Comparison of ENCODE assay signal across 1 cellular context in genomic region chr16:566475-567361, GRCh38.
TF ChIP-seq lines count a peak whose summit lies in the region.

NHLRC4 (plus strand) TSS chr16:567005; CDS start chr16:568048, 1,043 bp downstream.

TF ChIP-seq in K562, 482 proteins besides CTCF, POLR2A, EP300 and RAD21 (continued from another document and continues in another):
- TF ChIP-seq CREB3L1 (IDR thresholded peaks at IDR 0.05; ENCODE audit: borderline replicate concordance, low read depth) (no peak; the same call in 1 of the 2 replicates), PML (IDR thresholded peaks at IDR 0.05; ENCODE audit: low read length) (no peak), POLR3A (IDR thresholded peaks at IDR 0.05; ENCODE audit: borderline replicate concordance, extremely low read depth, insufficient read depth, insufficient read length) (no peak), ZBTB7A (IDR thresholded peaks at IDR 0.05; ENCODE audit: borderline replicate concordance, control insufficient read depth, low read depth, low read length) (peak; percentile 73), CEBPB (tag; IDR thresholded peaks at IDR 0.05) (0 out of 2 replicates have a peak, but pooled peaks have one; percentile 12), ZNF766 (CRISPR knock-in tag; conservative IDR thresholded peaks at IDR 0.05) (peak; percentile 43), E2F5 (CRISPR knock-in tag; IDR thresholded peaks at IDR 0.05) (no peak), NCOA1 (IDR thresholded peaks at IDR 0.05; ENCODE audit: low read depth) (0 out of 2 replicates have a peak, but pooled peaks have one; percentile 25), SRSF1 (IDR thresholded peaks at IDR 0.05; ENCODE audit: low read depth, low read length) (no peak), CREB5 (CRISPR knock-in tag; IDR thresholded peaks at IDR 0.05) (no peak), JUND (IDR thresholded peaks at IDR 0.05; ENCODE audit: borderline replicate concordance, low read depth, low read length) (peak; percentile 89), JUND (tag; IDR thresholded peaks at IDR 0.05; ENCODE audit: borderline replicate concordance, low read depth, low read length) (peak; percentile 89; the same call in 2 of the 3 replicates), RBM15 (IDR thresholded peaks at IDR 0.05; ENCODE audit: insufficient read depth, low read length) (no peak), CEBPG (CRISPR knock-in tag; IDR thresholded peaks at IDR 0.05) (no peak), CEBPG (tag; conservative IDR thresholded peaks at IDR 0.05 in 1 of 2, IDR thresholded peaks at IDR 0.05 in 1 of 2) (no peak), BRF1 (IDR thresholded peaks at IDR 0.05; ENCODE audit: borderline replicate concordance, extremely low read depth, insufficient read length) (no peak), HMBOX1 (IDR thresholded peaks at IDR 0.05) (no peak), GABPB2 (CRISPR knock-in tag; conservative IDR thresholded peaks at IDR 0.05) (no peak), YBX1 (IDR thresholded peaks at IDR 0.05) (no peak), RFX7 (CRISPR knock-in tag; IDR thresholded peaks at IDR 0.05) (no peak), MYNN (IDR thresholded peaks at IDR 0.05) (no peak), MYNN (CRISPR knock-in tag; IDR thresholded peaks at IDR 0.05) (no peak), NCOA4 (IDR thresholded peaks at IDR 0.05; ENCODE audit: partially characterized antibody) (no peak), ZNF778 (CRISPR knock-in tag; IDR thresholded peaks at IDR 0.05) (no peak), FOXP1 (CRISPR knock-in tag; IDR thresholded peaks at IDR 0.05) (peak; percentile 83; the same call in 1 of the 2 replicates), WHSC1 (IDR thresholded peaks at IDR 0.05; ENCODE audit: low read length) (no peak), TCF7L2 (IDR thresholded peaks at IDR 0.05; ENCODE audit: low read depth, low read length) (no peak), TBL1XR1 (IDR thresholded peaks at IDR 0.05; ENCODE audit: low read length in 2 of 2) (no peak), CBFA2T2 (conservative IDR thresholded peaks at IDR 0.05) (peak; percentile 32), RCOR1 (IDR thresholded peaks at IDR 0.05; ENCODE audit: borderline replicate concordance in 1 of 2, low read depth in 2 of 2, low read length in 2 of 2) (peak in 1 of 2 experiments; percentile 42; a peak in 2 of 4 replicates), JUN (IDR thresholded peaks at IDR 0.05; ENCODE audit: borderline replicate concordance, low read depth, low read length) (peak; percentile 80), JUN (CRISPR knock-in tag; IDR thresholded peaks at IDR 0.05; ENCODE audit: borderline replicate concordance) (peak; percentile 66; the same call in 1 of the 2 replicates), CC2D1A (IDR thresholded peaks at IDR 0.05) (no peak), ZNF232 (CRISPR knock-in tag; IDR thresholded peaks at IDR 0.05) (no peak), GATAD2A (IDR thresholded peaks at IDR 0.05) (peak; percentile 66), BCOR (IDR thresholded peaks at IDR 0.05) (peak; percentile 52; the same call in 1 of the 2 replicates), MTF1 (CRISPR knock-in tag; IDR thresholded peaks at IDR 0.05; ENCODE audit: borderline replicate concordance) (no peak), MCM3 (IDR thresholded peaks at IDR 0.05) (no peak), AFF1 (IDR thresholded peaks at IDR 0.05; ENCODE audit: low read depth in 1 of 2, partially characterized antibody in 2 of 2) (peak in 1 of 2 experiments; percentile 21), HIVEP1 (CRISPR knock-in tag; IDR thresholded peaks at IDR 0.05) (no peak), ZNF707 (CRISPR knock-in tag; conservative IDR thresholded peaks at IDR 0.05) (no peak), TCF15 (CRISPR knock-in tag; IDR thresholded peaks at IDR 0.05) (no peak), MCM5 (IDR thresholded peaks at IDR 0.05; ENCODE audit: low read depth) (no peak), ZNF830 (CRISPR knock-in tag; IDR thresholded peaks at IDR 0.05) (no peak), TRIM24 (IDR thresholded peaks at IDR 0.05) (no peak; a peak in 1 of 4 replicates), TEAD1 (CRISPR knock-in tag; IDR thresholded peaks at IDR 0.05) (peak in 1 of 2 experiments; percentile 70; a peak in 2 of 4 replicates), TBP (optimal IDR thresholded peaks at IDR 0.05; ENCODE audit: low read depth, low read length) (peak; percentile 44), MEIS2 (IDR thresholded peaks at IDR 0.05; ENCODE audit: partially characterized antibody) (peak; percentile 14), SUPT5H (IDR thresholded peaks at IDR 0.05) (0 out of 2 replicates have a peak, but pooled peaks have one; percentile 33), PTBP1 (IDR thresholded peaks at IDR 0.05; ENCODE audit: low read depth, low read length) (no peak), XRCC4 (IDR thresholded peaks at IDR 0.05; ENCODE audit: extremely low read depth, insufficient read depth, insufficient read length) (no peak), NFE2L1 (tag; IDR thresholded peaks at IDR 0.05; ENCODE audit: borderline replicate concordance, low read depth) (no peak), ZNF609 (CRISPR knock-in tag; IDR thresholded peaks at IDR 0.05; ENCODE audit: borderline replicate concordance) (no peak), ASH1L (IDR thresholded peaks at IDR 0.05; ENCODE audit: borderline replicate concordance, low read depth, partially characterized antibody) (no peak), RUNX1 (IDR thresholded peaks at IDR 0.05; ENCODE audit: low read depth) (no peak), SMARCA4 (IDR thresholded peaks at IDR 0.05) (peak; percentile 85), HCFC1 (IDR thresholded peaks at IDR 0.05; ENCODE audit: low read depth, low read length) (0 out of 2 replicates have a peak, but pooled peaks have one; percentile 14)
